ENCODE assay signal across 26 cellular contexts in the genomic region with DNA sequence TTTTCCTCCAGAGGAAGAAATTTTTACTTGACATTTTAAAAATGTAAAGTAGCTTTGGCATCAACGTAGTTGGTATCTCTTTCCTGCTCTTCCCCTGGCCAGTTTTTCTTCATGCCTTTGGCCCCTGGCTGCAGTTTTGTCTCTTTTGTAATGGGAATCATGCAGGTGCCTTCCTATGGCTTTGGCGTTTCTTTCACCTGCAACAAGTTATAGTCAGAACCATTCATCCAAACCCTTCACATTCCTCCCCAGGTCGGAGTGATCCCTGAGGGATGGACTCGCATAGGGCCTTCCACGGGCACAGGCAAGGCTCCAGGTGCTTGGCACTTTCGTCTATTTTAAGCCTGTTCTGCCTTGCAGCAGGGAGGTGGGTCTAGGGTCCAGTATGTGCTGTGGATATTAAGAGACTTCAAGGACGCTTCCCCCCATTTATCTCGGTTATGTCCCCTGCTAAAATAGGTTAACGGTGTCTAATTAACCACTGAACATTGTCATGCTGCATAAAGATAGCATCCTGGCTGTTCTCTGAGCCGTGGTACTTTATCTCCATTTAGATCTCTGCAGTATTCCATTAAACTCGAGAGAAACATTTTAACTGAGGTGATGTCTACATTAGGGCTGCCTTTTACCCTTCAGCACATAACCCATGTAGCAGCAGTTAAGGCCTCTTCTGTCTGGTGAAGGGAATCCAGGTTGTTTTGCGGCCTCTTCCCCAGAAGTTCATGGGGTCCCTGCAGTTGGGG.
"Had no signal": no experiment of that assay in that cellular context is flagged by ENCODE, and none has a peak within 500 bp of the region (broad histone marks: within the 10 kb centered on the region; RNA-seq: fewer than 3 reads in every experiment).

No MANE protein-coding gene starts in this region.

- H3K27ac Mint-ChIP-seq: activated CD4-positive, alpha-beta memory T cell treated with anti-CD3 and anti-CD28 coated beads for 36 hours; activated CD4-positive, alpha-beta T cell treated with anti-CD3 and anti-CD28 coated beads, Interleukin-2, amount 10 ng/mL, durations not matched to agents 7 days and 5 days; activated naive CD4-positive, alpha-beta T cell treated with anti-CD3 and anti-CD28 coated beads, Interleukin-2, amount 10 ng/mL, durations not matched to agents 7 days and 5 days; activated naive CD8-positive, alpha-beta T cell treated with anti-CD3 and anti-CD28 coated beads for 36 hours; activated T-cell treated with anti-CD3 and anti-CD28 coated beads, Interleukin-2, amount 50 U/mL, for 72 hours; activated T-helper 2 cell treated with anti-CD3 and anti-CD28 coated beads, Interferon-gamma antibody, Interleukin-2, Interleukin-4, amounts not matched to agents 10 μg/mL and 5 μg/mL and 100 μg/mL, durations not matched to agents 14 hours and 24 hours and 36 hours; T-cell had no signal

- FAIRE-seq: TTC549 had no signal

- H3K9ac ChIP-seq: KMS-11 had no signal

- H3K36me3 Mint-ChIP-seq: activated CD4-positive, alpha-beta memory T cell treated with anti-CD3 and anti-CD28 coated beads for 36 hours; activated naive CD4-positive, alpha-beta T cell treated with anti-CD3 and anti-CD28 coated beads, Interleukin-2, amount 10 ng/mL, durations not matched to agents 7 days and 5 days; activated naive CD8-positive, alpha-beta T cell treated with anti-CD3 and anti-CD28 coated beads for 36 hours; T-cell had no signal

- H3K4me1 Mint-ChIP-seq: activated CD4-positive, alpha-beta T cell treated with anti-CD3 and anti-CD28 coated beads, Interleukin-2, amount 10 ng/mL, durations not matched to agents 7 days and 5 days; activated naive CD4-positive, alpha-beta T cell treated with anti-CD3 and anti-CD28 coated beads, Interleukin-2, amount 10 ng/mL, durations not matched to agents 7 days and 5 days; activated naive CD8-positive, alpha-beta T cell treated with anti-CD3 and anti-CD28 coated beads for 36 hours; T-cell had no signal

- H3K9me3 ChIP-seq: SJCRH30 had no signal

- H3K4me3 Mint-ChIP-seq: activated CD4-positive, alpha-beta memory T cell treated with anti-CD3 and anti-CD28 coated beads for 36 hours; activated CD4-positive, alpha-beta T cell treated with anti-CD3 and anti-CD28 coated beads, Interleukin-2, amount 10 ng/mL, durations not matched to agents 7 days and 5 days; activated naive CD4-positive, alpha-beta T cell treated with anti-CD3 and anti-CD28 coated beads, Interleukin-2, amount 10 ng/mL, durations not matched to agents 7 days and 5 days; activated naive CD8-positive, alpha-beta T cell treated with anti-CD3 and anti-CD28 coated beads for 36 hours; activated T-cell treated with anti-CD3 and anti-CD28 coated beads, Interleukin-2, amount 50 U/mL, for 72 hours; T-cell had no signal

- H3K4me2 ChIP-seq: KMS-11 had no signal

- DNase-seq: activated CD4-positive, alpha-beta memory T cell treated with anti-CD3 and anti-CD28 coated beads for 36 hours; activated CD4-positive, alpha-beta T cell treated with anti-CD3 and anti-CD28 coated beads, Interleukin-2, amount 10 ng/mL, durations not matched to agents 7 days and 5 days; activated CD4-positive, CD25-positive, alpha-beta regulatory T cell; activated CD8-positive, alpha-beta memory T cell treated with anti-CD3 and anti-CD28 coated beads, Interleukin-2, amount 50 U/mL, for 4 hours; activated gamma-delta T cell treated with Interleukin-2 at 50 U/mL for 16 hours; activated naive CD4-positive, alpha-beta T cell treated with anti-CD3 and anti-CD28 coated beads, Interleukin-2, amount 10 ng/mL, durations not matched to agents 7 days and 5 days; activated naive CD8-positive, alpha-beta T cell treated with anti-CD3 and anti-CD28 coated beads for 36 hours; activated T-cell treated with anti-CD3 and anti-CD28 coated beads, Interleukin-2, amount 50 U/mL, for 72 hours; brain microvascular endothelial cell; NCI-H1092; NCI-H1436; NCI-H187; NCI-H2081; NCI-H2171; NCI-H2227 treated with DMSO at 0.1 percent for 48 hours; NCI-H446 treated with DMSO at 0.1 percent for 48 hours; NCI-H524 treated with DMSO at 0.1 percent for 48 hours; NCI-H748 treated with DMSO at 0.1 percent for 48 hours; RPMI8226; SJCRH30; T-cell; T-helper 2 cell; T1000 had no signal

- H3K4me1 ChIP-seq: SJCRH30 had no signal

- H3K27ac ChIP-seq: brain microvascular endothelial cell, KMS-11, SJCRH30 had no signal

- H3K36me3 ChIP-seq: brain microvascular endothelial cell, SJCRH30 had no signal

- H3K27me3 ChIP-seq: brain microvascular endothelial cell, SJCRH30 had no signal

- H3K9me3 Mint-ChIP-seq: activated CD4-positive, alpha-beta memory T cell treated with anti-CD3 and anti-CD28 coated beads for 36 hours; activated CD4-positive, alpha-beta T cell treated with anti-CD3 and anti-CD28 coated beads, Interleukin-2, amount 10 ng/mL, durations not matched to agents 7 days and 5 days; activated naive CD4-positive, alpha-beta T cell treated with anti-CD3 and anti-CD28 coated beads, Interleukin-2, amount 10 ng/mL, durations not matched to agents 7 days and 5 days; activated naive CD8-positive, alpha-beta T cell treated with anti-CD3 and anti-CD28 coated beads for 36 hours; activated T-cell treated with anti-CD3 and anti-CD28 coated beads, Interleukin-2, amount 50 U/mL, for 72 hours; activated T-helper 2 cell treated with anti-CD3 and anti-CD28 coated beads, Interferon-gamma antibody, Interleukin-2, Interleukin-4, amounts not matched to agents 10 μg/mL and 5 μg/mL and 100 μg/mL, durations not matched to agents 14 hours and 24 hours and 36 hours; T-cell had no signal

- H3K27me3 Mint-ChIP-seq: activated CD4-positive, alpha-beta memory T cell treated with anti-CD3 and anti-CD28 coated beads for 36 hours; activated CD4-positive, alpha-beta T cell treated with anti-CD3 and anti-CD28 coated beads, Interleukin-2, amount 10 ng/mL, durations not matched to agents 7 days and 5 days; activated naive CD4-positive, alpha-beta T cell treated with anti-CD3 and anti-CD28 coated beads, Interleukin-2, amount 10 ng/mL, durations not matched to agents 7 days and 5 days; activated naive CD8-positive, alpha-beta T cell treated with anti-CD3 and anti-CD28 coated beads for 36 hours; T-cell had no signal

- H3K4me3 ChIP-seq: SJCRH30 had no signal
